In genomic region chr7:113421696-113422330, GRCh38 we compare ENCODE assay signal across 8 cellular contexts.
A peak's percentile ranks its signal among the peaks of the same experiment; 100 is the strongest.
DNase-seq lines count a peak whose midpoint lies in the region; ATAC-seq and TF ChIP-seq lines count a peak whose summit lies in the region.

No MANE protein-coding gene starts in this region.

- no peak overlapping the region for H3K27ac Mint-ChIP-seq in CD14-positive monocyte

- no peaks in the 10 kb centered on the region for H3K4me1 Mint-ChIP-seq in CD14-positive monocyte

- TF ChIP-seq CTCF in CD14-positive monocyte (IDR thresholded peaks at IDR 0.05), result peak; percentile 79

- no peaks in the 10 kb centered on the region for H3K36me3 Mint-ChIP-seq in CD14-positive monocyte

- H3K4me3 Mint-ChIP-seq in CD14-positive monocyte, result no peak overlapping the region

- peak; percentile 49 for DNase-seq in CD14-positive monocyte (ENCODE audit: low spot score)
- peak; percentile 58 for DNase-seq in NCI-H510A (lab: John Stamatoyannopoulos, UW)
- peak; percentile 65 to 67 for DNase-seq in activated CD4-positive, alpha-beta T cell treated with anti-CD3 and anti-CD28 coated beads for 24 hours (ENCODE audit: low read depth in 2 of 2)
- peak; percentile 59 for DNase-seq in cerebellum (ENCODE audit: low spot score)
- peak; percentile 74 for DNase-seq in left lobe of liver (ENCODE audit: low spot score)
- peak; percentile 63 to 64 for DNase-seq in stimulated activated CD4-positive, alpha-beta T cell treated with anti-CD3 and anti-CD28 coated beads, Interleukin-4, amount 100 ng/mL, for 4 hours

- intact Hi-C loops in CD14-positive monocyte (cut with micrococcal nuclease), result loop anchor here (5.0 kb wide), 1 partner anchor 870 kb away; no protein-coding TSS in a partner anchor

- no peaks in the 10 kb centered on the region for H3K9me3 Mint-ChIP-seq in CD14-positive monocyte

- no peaks in the 10 kb centered on the region for H3K27me3 Mint-ChIP-seq in CD14-positive monocyte (ENCODE audit: low read depth in 3 of 3)

- ATAC-seq in GM19372 (IDR thresholded peaks at IDR 0.05; ENCODE audit: low read depth, unreplicated experiment), result peak; percentile 100
- peak; percentile 100 for ATAC-seq in HG03439 (IDR thresholded peaks at IDR 0.05; ENCODE audit: unreplicated experiment)
- ATAC-seq in left lobe of liver, result peak; percentile 100

Comparison
In these comparisons a context has a peak if more than half of its experiments do, and no peak if none do; other contexts are left out.
1. Peak in every context shown above with its lines: DNase-seq and ATAC-seq.